In the genomic region with DNA sequence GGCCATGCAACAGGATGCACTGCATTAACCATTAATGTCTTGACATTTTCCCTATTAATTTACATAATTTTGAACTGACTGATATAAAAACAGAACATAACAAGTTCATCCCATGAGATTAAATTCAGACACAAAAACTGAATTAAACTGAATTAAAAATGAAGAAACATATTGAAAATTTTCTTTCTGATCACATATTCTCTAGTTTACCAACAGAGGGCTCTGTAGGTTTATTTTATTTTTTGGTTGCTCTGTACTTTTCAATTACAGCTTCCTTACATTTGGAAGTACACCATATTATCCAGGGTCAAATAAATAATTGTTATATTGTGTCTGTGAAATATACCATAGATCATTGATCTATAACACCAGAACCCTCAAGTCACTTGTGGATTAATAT, we compare ENCODE assay signal across 12 cellular contexts. TPM values are rescaled to one million over a fixed set of nuclear protein-coding genes. Genes with fewer than 3 reads are reported as not detected.
A peak's percentile ranks its signal among the peaks of the same experiment; 100 is the strongest.
DNase-seq lines count a peak whose midpoint lies in the region; ATAC-seq and TF ChIP-seq lines count a peak whose summit lies in the region.
"Had no signal": no experiment of that assay in that cellular context is flagged by ENCODE, and none has a peak within 500 bp of the region (broad histone marks: within the 10 kb centered on the region; RNA-seq: fewer than 3 reads in every experiment).

No MANE protein-coding gene starts in this region.

- no peaks in the 10 kb centered on the region for H3K27me3 Mint-ChIP-seq in activated CD4-positive, alpha-beta T cell treated with anti-CD3 and anti-CD28 coated beads for 36 hours
- H3K27me3 Mint-ChIP-seq: IgD-negative memory B cell had no signal

- H4K20me1 ChIP-seq in DND-41 (ENCODE audit: insufficient read depth, low read length) (no peaks in the 10 kb centered on the region), KMS-11 (ENCODE audit: insufficient read depth) (no peaks in the 10 kb centered on the region)

- no peak overlapping the region for H3K27ac Mint-ChIP-seq in activated CD4-positive, alpha-beta T cell treated with anti-CD3 and anti-CD28 coated beads for 36 hours
- H3K27ac Mint-ChIP-seq: IgD-negative memory B cell had no signal

- no peaks in the 10 kb centered on the region for H3K36me3 ChIP-seq in DND-41 (ENCODE audit: insufficient read depth, low read length)
- no peaks in the 10 kb centered on the region for H3K36me3 ChIP-seq in KMS-11 (ENCODE audit: insufficient read depth)
- no peaks in the 10 kb centered on the region for H3K36me3 ChIP-seq in right lobe of liver
- no peaks in the 10 kb centered on the region for H3K36me3 ChIP-seq in WERI-Rb-1

- no peak overlapping the region for H3K4me3 Mint-ChIP-seq in activated CD4-positive, alpha-beta T cell treated with anti-CD3 and anti-CD28 coated beads for 36 hours
- H3K4me3 Mint-ChIP-seq: IgD-negative memory B cell had no signal

- no peaks in the 10 kb centered on the region for H3K79me2 ChIP-seq in DND-41 (ENCODE audit: insufficient read depth, low read length)
- no peaks in the 10 kb centered on the region for H3K79me2 ChIP-seq in KMS-11 (ENCODE audit: insufficient read depth, low read depth)

- H3K4me3 ChIP-seq in DND-41 (ENCODE audit: low read depth in 1 of 2, low read length in 2 of 2) (no peak overlapping the region), KMS-11 (IDR thresholded peaks at IDR 0.05; ENCODE audit: insufficient read depth, low read depth, low read length) (no peak overlapping the region), right lobe of liver (no peak overlapping the region), WERI-Rb-1 (ENCODE audit: low read depth, low read length) (no peak overlapping the region)

- no peak overlapping the region for H2AFZ ChIP-seq in DND-41 (ENCODE audit: low read depth, low read length)
- no peak overlapping the region for H2AFZ ChIP-seq in KMS-11 (ENCODE audit: low read depth)

- POLR2A ChIA-PET in activated CD4-positive, alpha-beta T cell treated with anti-CD3 and anti-CD28 coated beads for 36 hours (lab: Charles Lee) = no interaction called here

- H3K27ac ChIP-seq in DND-41 (ENCODE audit: low read length) (no peak overlapping the region), KMS-11 (no peak overlapping the region), VCaP (no peak overlapping the region), right lobe of liver (no peak overlapping the region), WERI-Rb-1 (no peak overlapping the region)

- H3K27me3 ChIP-seq in DND-41 (ENCODE audit: insufficient read depth, low read length, poor library complexity) = no peaks in the 10 kb centered on the region
- no peaks in the 10 kb centered on the region for H3K27me3 ChIP-seq in KMS-11 (ENCODE audit: insufficient read depth, low read depth)
- peaks cover 0 to 4% of the 10 kb centered on the region in 2 donors for H3K27me3 ChIP-seq in right lobe of liver
- H3K27me3 ChIP-seq in WERI-Rb-1 (ENCODE audit: insufficient read depth, low read depth, severe bottlenecking) = peaks cover 23% of the 10 kb centered on the region

- H3K9me3 ChIP-seq in DND-41 (ENCODE audit: insufficient read depth, low read length, severe bottlenecking) (no peaks in the 10 kb centered on the region), right lobe of liver (no peaks in the 10 kb centered on the region), WERI-Rb-1 (ENCODE audit: severe bottlenecking) (no peaks in the 10 kb centered on the region)

- H3K9ac ChIP-seq in DND-41 (ENCODE audit: low read depth, low read length) = no peak overlapping the region
- H3K9ac ChIP-seq in KMS-11 = no peak overlapping the region

- H3K36me3 Mint-ChIP-seq in activated CD4-positive, alpha-beta T cell treated with anti-CD3 and anti-CD28 coated beads for 36 hours (ENCODE audit: low read depth) = no peaks in the 10 kb centered on the region
- H3K36me3 Mint-ChIP-seq: IgD-negative memory B cell had no signal

- peak; percentile 23 for TF ChIP-seq CTCF in DND-41 (IDR thresholded peaks at IDR 0.05; ENCODE audit: borderline replicate concordance, extremely low read depth, low read length, poor library complexity, severe bottlenecking)
- TF ChIP-seq CTCF in KMS-11 (conservative IDR thresholded peaks at IDR 0.05; ENCODE audit: low read depth, low read length) = peak; percentile 50; the same call in 1 of the 2 replicates
- TF ChIP-seq CTCF in VCaP (conservative IDR thresholded peaks at IDR 0.05) = peak; percentile 38; the same call in 1 of the 2 replicates
- TF ChIP-seq CTCF in right lobe of liver (IDR thresholded peaks at IDR 0.05) = peak; percentile 22 to 47 (median 41)
- TF ChIP-seq CTCF in WERI-Rb-1 (IDR thresholded peaks at IDR 0.05; ENCODE audit: low read depth, low read length) = no peak

- CTCF ChIA-PET in activated CD4-positive, alpha-beta T cell treated with anti-CD3 and anti-CD28 coated beads for 36 hours (lab: Charles Lee) = no interaction called here

- ATAC-seq in DND-41 (ENCODE audit: insufficient read depth, low read depth) (no peak), right lobe of liver (no peak)
- no peak for ATAC-seq in activated CD4-positive, alpha-beta T cell treated with anti-CD3 and anti-CD28 coated beads for 36 hours

- DNase-seq in DND-41 (no peak), right lobe of liver (no peak), NCI-H2107 (lab: John Stamatoyannopoulos, UW) (no peak), WERI-Rb-1 (no peak), occipital lobe (lab: John Stamatoyannopoulos, UW) (no peak)
- DNase-seq in activated CD4-positive, alpha-beta T cell treated with anti-CD3 and anti-CD28 coated beads for 36 hours = no peak
- DNase-seq: activated CD4-positive, alpha-beta T cell treated with anti-CD3 and anti-CD28 coated beads, Interleukin-2, amount 50 U/mL, for 4 hours; stimulated activated CD4-positive, alpha-beta T cell treated with anti-CD3 and anti-CD28 coated beads, Interleukin-2, amount 100 ng/mL, for 48 hours had no signal

- no peak for TF ChIP-seq POLR2A in right lobe of liver (IDR thresholded peaks at IDR 0.05)

- intact Hi-C loops in right lobe of liver (cut with DNase I) = no loop called here
- intact Hi-C loops in activated CD4-positive, alpha-beta T cell treated with anti-CD3 and anti-CD28 coated beads for 36 hours (cut with DNase I, micrococcal nuclease) = loop anchor here in 1 of 2 experiments (10.0 kb wide), 1 partner anchor 1765 kb away; no protein-coding TSS in a partner anchor

- H3K4me1 Mint-ChIP-seq in activated CD4-positive, alpha-beta T cell treated with anti-CD3 and anti-CD28 coated beads for 36 hours = no peaks in the 10 kb centered on the region
- H3K4me1 Mint-ChIP-seq: IgD-negative memory B cell had no signal

- H3K4me1 ChIP-seq in DND-41 (ENCODE audit: insufficient read depth, low read length) (no peaks in the 10 kb centered on the region), KMS-11 (ENCODE audit: low read depth, poor library complexity, severe bottlenecking) (no peaks in the 10 kb centered on the region), right lobe of liver (no peaks in the 10 kb centered on the region)

- H3K4me2 ChIP-seq in DND-41 (ENCODE audit: insufficient read depth, low read length) (no peak overlapping the region), KMS-11 (no peak overlapping the region)

- no peaks in the 10 kb centered on the region for H3K9me3 Mint-ChIP-seq in activated CD4-positive, alpha-beta T cell treated with anti-CD3 and anti-CD28 coated beads for 36 hours (ENCODE audit: low read depth)
- H3K9me3 Mint-ChIP-seq: IgD-negative memory B cell had no signal

RNA-seq across cellular contexts. Expression of gene CT83, which starts 27.3 kb away (rescaled TPM):
- not detected for total RNA-seq in right lobe of liver
- total RNA-seq in activated CD4-positive, alpha-beta T cell treated with anti-CD3 and anti-CD28 coated beads for 36 hours = not detected
- not detected for total RNA-seq in occipital lobe
- total RNA-seq: temporal lobe had no signal

RNA-seq across cellular contexts. Expression of gene SLC6A14, which starts 53.7 kb away (rescaled TPM):
- total RNA-seq in right lobe of liver = not detected
- not detected for total RNA-seq in activated CD4-positive, alpha-beta T cell treated with anti-CD3 and anti-CD28 coated beads for 36 hours
- total RNA-seq in occipital lobe = not detected
- total RNA-seq: temporal lobe had no signal
